11 cellular contexts compared by ENCODE assay signal in genomic region chr1:151069103-151069486, GRCh38. TPM values are rescaled to one million over a fixed set of nuclear protein-coding genes. Genes with fewer than 3 reads are reported as not detected.
DNase-seq lines count a peak whose midpoint lies in the region; ATAC-seq and TF ChIP-seq lines count a peak whose summit lies in the region.
"Had no signal": no experiment of that assay in that cellular context is flagged by ENCODE, and none has a peak within 500 bp of the region (broad histone marks: within the 10 kb centered on the region; RNA-seq: fewer than 3 reads in every experiment).

No MANE protein-coding gene starts in this region.

- no peak for TF ChIP-seq CTCF in glutamatergic neuron (IDR thresholded peaks at IDR 0.05; ENCODE audit: partially characterized antibody, unreplicated experiment)

- ATAC-seq in activated T-cell treated with anti-CD3 and anti-CD28 coated beads, Interleukin-2, amount 50 U/mL, for 72 hours (replicated peaks in 1 of 2) = no peak
- ATAC-seq in T-cell (replicated peaks in 1 of 4) (no peak), SK-N-SH treated with all-trans-retinoic acid at 6 μM for 48 hours (no peak)

- no peaks in the 10 kb centered on the region for H3K9me3 Mint-ChIP-seq in activated T-cell treated with anti-CD3 and anti-CD28 coated beads, Interleukin-2, amount 50 U/mL, for 72 hours
- no peaks in the 10 kb centered on the region for H3K9me3 Mint-ChIP-seq in T-cell
- peaks cover 18% of the 10 kb centered on the region for H3K9me3 Mint-ChIP-seq in glutamatergic neuron (ENCODE audit: unreplicated experiment)

- no peak overlapping the region for H3K4me3 ChIP-seq in SJCRH30

- no peak for DNase-seq in activated T-cell treated with anti-CD3 and anti-CD28 coated beads, Interleukin-2, amount 50 U/mL, for 72 hours
- DNase-seq in activated T-cell treated with anti-CD3 and anti-CD28 coated beads for 4 hours = no peak
- no peak for DNase-seq in T-cell
- no peak for DNase-seq in glutamatergic neuron
- DNase-seq in substantia nigra (lab: John Stamatoyannopoulos, UW) = no peak
- no peak for DNase-seq in SJCRH30
- DNase-seq in nucleus accumbens (lab: John Stamatoyannopoulos, UW) = no peak
- DNase-seq: effector memory CD4-positive, alpha-beta T cell; NCI-H1092; stimulated activated naive CD4-positive, alpha-beta T cell had no signal

- peaks cover 45% of the 10 kb centered on the region for H3K4me1 Mint-ChIP-seq in activated T-cell treated with anti-CD3 and anti-CD28 coated beads, Interleukin-2, amount 50 U/mL, for 72 hours (ENCODE audit: low read depth)
- peaks cover 22 to 28% (median 28%) of the 10 kb centered on the region in 3 donors for H3K4me1 Mint-ChIP-seq in T-cell
- peaks cover 32% of the 10 kb centered on the region for H3K4me1 Mint-ChIP-seq in glutamatergic neuron (ENCODE audit: low read depth, unreplicated experiment)

- H3K27me3 Mint-ChIP-seq in activated T-cell treated with anti-CD3 and anti-CD28 coated beads, Interleukin-2, amount 50 U/mL, for 72 hours (ENCODE audit: low read depth) = no peaks in the 10 kb centered on the region
- H3K27me3 Mint-ChIP-seq in T-cell = no peaks in the 10 kb centered on the region
- H3K27me3 Mint-ChIP-seq in glutamatergic neuron (ENCODE audit: unreplicated experiment) = peaks cover 24% of the 10 kb centered on the region

- POLR2A ChIA-PET in T-cell (lab: Charles Lee) = no interaction called here

- H3K36me3 ChIP-seq in SJCRH30 = peaks cover 9% of the 10 kb centered on the region; the same call in 1 of the 2 replicates

- H3K36me3 Mint-ChIP-seq in activated T-cell treated with anti-CD3 and anti-CD28 coated beads, Interleukin-2, amount 50 U/mL, for 72 hours (ENCODE audit: insufficient read depth in 2 of 2) = peaks cover 5 to 8% of the 10 kb centered on the region in 2 donors
- peaks cover 3% of the 10 kb centered on the region for H3K36me3 Mint-ChIP-seq in T-cell
- peaks cover 13% of the 10 kb centered on the region for H3K36me3 Mint-ChIP-seq in glutamatergic neuron (ENCODE audit: unreplicated experiment)

- H3K27ac Mint-ChIP-seq in activated T-cell treated with anti-CD3 and anti-CD28 coated beads, Interleukin-2, amount 50 U/mL, for 72 hours = peak overlapping the region; percentile 75
- H3K27ac Mint-ChIP-seq in T-cell = peak overlapping the region; percentile 69 to 100
- peak overlapping the region; percentile 77 for H3K27ac Mint-ChIP-seq in glutamatergic neuron (ENCODE audit: unreplicated experiment)

- H3K27ac ChIP-seq in substantia nigra (ENCODE audit: low read depth, low read length, poor library complexity, severe bottlenecking) (peak overlapping the region; percentile 13), SJCRH30 (no peak overlapping the region)

- peaks cover 5% of the 10 kb centered on the region; the same call in 1 of the 2 replicates for H3K4me1 ChIP-seq in SJCRH30

- no peaks in the 10 kb centered on the region for H3K27me3 ChIP-seq in SJCRH30

- CTCF ChIA-PET in T-cell (lab: Charles Lee) = interaction anchor here in 1 of 2 donors (2.6 kb wide), 1 partner anchor 11 kb away, joined by 10 read pairs; no protein-coding TSS in a partner anchor

- no peaks in the 10 kb centered on the region for H3K9me3 ChIP-seq in SJCRH30 (replicated peaks)

- peak overlapping the region; percentile 99 to 100 for H3K4me3 Mint-ChIP-seq in activated T-cell treated with anti-CD3 and anti-CD28 coated beads, Interleukin-2, amount 50 U/mL, for 72 hours
- peak overlapping the region; percentile 94 to 97 (median 96) for H3K4me3 Mint-ChIP-seq in T-cell
- peak overlapping the region; percentile 63 for H3K4me3 Mint-ChIP-seq in glutamatergic neuron (ENCODE audit: unreplicated experiment)

TF ChIP-seq in SK-N-SH treated with all-trans-retinoic acid at 6 μM for 48 hours, 23 proteins besides CTCF, POLR2A, EP300 and RAD21:
- no peak for TF ChIP-seq BACH2 (CRISPR knock-in tag; IDR thresholded peaks at IDR 0.05; ENCODE audit: borderline replicate concordance)
- no peak for TF ChIP-seq ZNF70 (CRISPR knock-in tag; IDR thresholded peaks at IDR 0.05)
- no peak for TF ChIP-seq POU6F1 (CRISPR knock-in tag; IDR thresholded peaks at IDR 0.05; ENCODE audit: borderline replicate concordance, low read depth)
- TF ChIP-seq PPARA (CRISPR knock-in tag; IDR thresholded peaks at IDR 0.05; ENCODE audit: borderline replicate concordance) = no peak

RNA-seq across cellular contexts. Expression of gene GABPB2, which starts 1.5 kb away (rescaled TPM):
- 10 to 100 TPM; 22.7 to 29.1 TPM for total RNA-seq in activated T-cell treated with anti-CD3 and anti-CD28 coated beads, Interleukin-2, amount 50 U/mL, for 72 hours
- total RNA-seq in T-cell (10 to 100 TPM; 29.6 to 41.3 (median 32.5) TPM), glutamatergic neuron (ENCODE audit: unreplicated experiment) (5.4 TPM)
- total RNA-seq in SJCRH30 (2014; rRNA removed; shearing (Covaris generic)) = 3.0 and 3.2 TPM in 2 replicates

RNA-seq across cellular contexts. Expression of gene MLLT11, which starts 8.9 kb away (rescaled TPM):
- 1 to 10 TPM; 5.3 to 5.6 TPM for total RNA-seq in activated T-cell treated with anti-CD3 and anti-CD28 coated beads, Interleukin-2, amount 50 U/mL, for 72 hours
- total RNA-seq in T-cell = 1 to 10 TPM; 3.6 to 4.9 (median 3.9) TPM
- total RNA-seq in glutamatergic neuron (ENCODE audit: unreplicated experiment) = 504 TPM
- 14.9 and 15.7 TPM in 2 replicates for total RNA-seq in SJCRH30 (2014; rRNA removed; shearing (Covaris generic))

RNA-seq across cellular contexts. Expression of gene CDC42SE1, which starts 9.7 kb away (rescaled TPM):
- 100 to 1,000 TPM; 210 to 220 TPM for total RNA-seq in activated T-cell treated with anti-CD3 and anti-CD28 coated beads, Interleukin-2, amount 50 U/mL, for 72 hours
- total RNA-seq in T-cell (100 to 1,000 TPM; 419 to 475 (median 450) TPM), glutamatergic neuron (ENCODE audit: unreplicated experiment) (127 TPM)
- total RNA-seq in SJCRH30 (2014; rRNA removed; shearing (Covaris generic)) = 42.2 and 48.3 TPM in 2 replicates

RNA-seq across cellular contexts. Expression of gene C1orf56, which starts 21.5 kb away (rescaled TPM):
- 1 to 10 TPM; 2.1 to 3.1 TPM for total RNA-seq in activated T-cell treated with anti-CD3 and anti-CD28 coated beads, Interleukin-2, amount 50 U/mL, for 72 hours
- total RNA-seq in T-cell (1 to 10 TPM in 4 of 5 donors, under 1 TPM in 1; 0.61 to 4.8 (median 3.3) TPM), glutamatergic neuron (ENCODE audit: unreplicated experiment) (1.8 TPM)
- 1.8 and 2.0 TPM in 2 replicates for total RNA-seq in SJCRH30 (2014; rRNA removed; shearing (Covaris generic))

RNA-seq across cellular contexts. Expression of gene BNIPL, which starts 32.7 kb away (rescaled TPM):
- 1 to 10 TPM; 2.8 to 5.3 TPM for total RNA-seq in activated T-cell treated with anti-CD3 and anti-CD28 coated beads, Interleukin-2, amount 50 U/mL, for 72 hours
- total RNA-seq in T-cell = 1 to 10 TPM in 3 of 5 donors, under 1 TPM in 2; 0.54 to 2.6 (median 2.2) TPM
- 1.4 TPM for total RNA-seq in glutamatergic neuron (ENCODE audit: unreplicated experiment)
- total RNA-seq in SJCRH30 (2014; rRNA removed; shearing (Covaris generic)) = 0.22 and 0.56 TPM in 2 replicates

Comparison
In these comparisons a context has a peak if more than half of its experiments do, and no peak if none do; other contexts are left out.
1. RNA of gene MLLT11, which starts 8.9 kb away (total RNA-seq): 504 TPM in glutamatergic neuron (single experiment); 14.9 to 15.7 TPM in SJCRH30, 5.3 to 5.6 TPM in activated T-cell treated with anti-CD3 and anti-CD28 coated beads, Interleukin-2, amount 50 U/mL, for 72 hours and 3.6 to 4.9 TPM in T-cell; every median in the first group is over 10 times any median in the second.
2. Peak in every context shown above with its lines, with median percentiles within 50 percentile points of each other: H3K27ac Mint-ChIP-seq and H3K4me3 Mint-ChIP-seq.